In genomic region chr3:24336101-24336500, GRCh38 we compare ENCODE assay signal across 1 cellular context.
TF ChIP-seq lines count a peak whose summit lies in the region.

No MANE protein-coding gene starts in this region.

TF ChIP-seq in K562, 482 proteins besides CTCF, POLR2A, EP300 and RAD21 (continued from another document):
- no peak for TF ChIP-seq CLOCK (CRISPR knock-in tag; IDR thresholded peaks at IDR 0.05; ENCODE audit: borderline replicate concordance)
- no peak for TF ChIP-seq MXD1 (CRISPR knock-in tag; IDR thresholded peaks at IDR 0.05; ENCODE audit: borderline replicate concordance, poor library complexity, severe bottlenecking)
- no peak for TF ChIP-seq NFXL1 (CRISPR knock-in tag; IDR thresholded peaks at IDR 0.05)
- no peak for TF ChIP-seq POLR2AphosphoS5 (IDR thresholded peaks at IDR 0.05; ENCODE audit: control insufficient read depth, insufficient read depth, low read depth, low read length)
- no peak for TF ChIP-seq ZNF589 (CRISPR knock-in tag; IDR thresholded peaks at IDR 0.05; ENCODE audit: low read depth)
- TF ChIP-seq ELK1 (CRISPR knock-in tag; IDR thresholded peaks at IDR 0.05), result no peak
- TF ChIP-seq NR2F6 (CRISPR knock-in tag; IDR thresholded peaks at IDR 0.05), result no peak
- no peak for TF ChIP-seq POLR2B (IDR thresholded peaks at IDR 0.05; ENCODE audit: low read depth, partially characterized antibody)
- no peak for TF ChIP-seq ZFP91 (CRISPR knock-in tag; IDR thresholded peaks at IDR 0.05)
- no peak for TF ChIP-seq BRF2 (IDR thresholded peaks at IDR 0.05; ENCODE audit: borderline replicate concordance, insufficient read depth, insufficient read length)
- no peak for TF ChIP-seq ZNF436 (CRISPR knock-in tag; IDR thresholded peaks at IDR 0.05)
- no peak for TF ChIP-seq ZNF12 (CRISPR knock-in tag; IDR thresholded peaks at IDR 0.05)
- TF ChIP-seq CBX3 (IDR thresholded peaks at IDR 0.05; ENCODE audit: borderline replicate concordance in 1 of 2, low read length in 2 of 2), result no peak
